Comparison of ENCODE assay signal across 18 cellular contexts in genomic region chr7:47414342-47415288, GRCh38.
"Had no signal": no experiment of that assay in that cellular context is flagged by ENCODE, and none has a peak within 500 bp of the region (broad histone marks: within the 10 kb centered on the region; RNA-seq: fewer than 3 reads in every experiment).

No MANE protein-coding gene starts in this region.

- DNase-seq: activated CD4-positive, alpha-beta T cell treated with anti-CD3 and anti-CD28 coated beads, Interleukin-2, amount 50 U/mL, for 48 hours; activated CD4-positive, CD25-positive, alpha-beta regulatory T cell treated with anti-CD3 and anti-CD28 coated beads, Interleukin-2, amount 50 U/mL, for 72 hours; activated CD8-positive, alpha-beta memory T cell treated with anti-CD3 and anti-CD28 coated beads, Interleukin-2, amount 10 ng/mL, durations not matched to agents 7 days and 5 days; activated effector memory CD4-positive, alpha-beta T cell treated with anti-CD3 and anti-CD28 coated beads, Interleukin-2, amount 50 U/mL, for 16 hours; activated T-cell treated with anti-CD3 and anti-CD28 coated beads, Interleukin-2, amount 50 U/mL, for 4 hours; amygdala; cerebellar nuclear complex; dorsolateral prefrontal cortex; esophagus squamous epithelium; foreskin fibroblast; immature natural killer cell; left colon; mesenchymal stem cell; stimulated activated CD4-positive, alpha-beta T cell treated with anti-CD3 and anti-CD28 coated beads, Interleukin-12 subunit alpha, Interleukin-12 subunit beta, amount 100 ng/mL, for 4 hours; stimulated activated naive CD4-positive, alpha-beta T cell treated with Interleukin-2 at 50 U/mL for 16 hours; testis had no signal

- H3K27me3 Mint-ChIP-seq: activated CD8-positive, alpha-beta memory T cell treated with anti-CD3 and anti-CD28 coated beads, Interleukin-2, amount 10 ng/mL, durations not matched to agents 7 days and 5 days had no signal

- H3K4me3 Mint-ChIP-seq: activated CD8-positive, alpha-beta memory T cell treated with anti-CD3 and anti-CD28 coated beads, Interleukin-2, amount 10 ng/mL, durations not matched to agents 7 days and 5 days; activated T-cell treated with anti-CD3 and anti-CD28 coated beads, Interleukin-2, amount 50 U/mL, for 4 hours; brain; immature natural killer cell had no signal

- H3K36me3 Mint-ChIP-seq: activated CD8-positive, alpha-beta memory T cell treated with anti-CD3 and anti-CD28 coated beads, Interleukin-2, amount 10 ng/mL, durations not matched to agents 7 days and 5 days; activated naive CD4-positive, alpha-beta T cell treated with anti-CD3 and anti-CD28 coated beads, Interleukin-2, amount 50 U/mL, for 72 hours; immature natural killer cell had no signal

- ATAC-seq: activated CD8-positive, alpha-beta memory T cell treated with anti-CD3 and anti-CD28 coated beads, Interleukin-2, amount 10 ng/mL, durations not matched to agents 7 days and 5 days; activated naive CD4-positive, alpha-beta T cell treated with anti-CD3 and anti-CD28 coated beads, Interleukin-2, amount 50 U/mL, for 72 hours; activated T-cell treated with anti-CD3 and anti-CD28 coated beads, Interleukin-2, amount 50 U/mL, for 4 hours had no signal

- H3K4me1 Mint-ChIP-seq: activated CD8-positive, alpha-beta memory T cell treated with anti-CD3 and anti-CD28 coated beads, Interleukin-2, amount 10 ng/mL, durations not matched to agents 7 days and 5 days; immature natural killer cell had no signal

- H3K27ac Mint-ChIP-seq: activated CD8-positive, alpha-beta memory T cell treated with anti-CD3 and anti-CD28 coated beads, Interleukin-2, amount 10 ng/mL, durations not matched to agents 7 days and 5 days; activated naive CD4-positive, alpha-beta T cell treated with anti-CD3 and anti-CD28 coated beads, Interleukin-2, amount 50 U/mL, for 72 hours; immature natural killer cell had no signal

- H3K9me3 Mint-ChIP-seq: immature natural killer cell had no signal
